Comparison of ENCODE assay signal across 26 cellular contexts in the genomic region with DNA sequence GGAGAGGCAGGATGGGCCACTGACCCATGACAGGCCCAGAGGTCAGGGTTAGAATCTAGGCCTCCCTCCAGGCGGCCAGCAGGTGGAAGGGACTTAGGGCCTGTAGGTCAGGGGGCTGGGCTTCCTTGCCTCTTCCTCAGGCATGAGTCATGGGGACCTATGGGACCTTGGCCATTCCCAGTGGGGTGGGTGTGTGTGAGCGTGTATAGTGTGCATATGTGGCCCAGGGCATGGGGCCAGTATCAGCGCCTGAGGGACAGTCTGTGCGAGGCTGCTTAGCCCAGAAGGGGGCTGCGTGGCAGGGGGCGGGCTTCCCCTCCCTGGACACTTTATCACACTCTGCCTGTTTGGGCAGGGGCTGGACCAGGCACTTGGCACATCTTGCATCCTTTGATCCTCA. TPM values are rescaled to one million over a fixed set of nuclear protein-coding genes. Genes with fewer than 3 reads are reported as not detected.
DNase-seq lines count a peak whose midpoint lies in the region; ATAC-seq, FAIRE-seq and TF ChIP-seq lines count a peak whose summit lies in the region.
"Had no signal": no experiment of that assay in that cellular context is flagged by ENCODE, and none has a peak within 500 bp of the region (broad histone marks: within the 10 kb centered on the region; RNA-seq: fewer than 3 reads in every experiment).

No MANE protein-coding gene starts in this region.

- DNase-seq in Daoy (ENCODE audit: low read depth) (peak; percentile 28), MG63 (peak; percentile 73), endothelial cell of umbilical vein (ENCODE audit: low read depth, low spot score) (peak; percentile 58), left lobe of liver (ENCODE audit: low spot score) (no peak), HuH-7 (ENCODE audit: low spot score) (no peak), NCI-H446 treated with DMSO at 0.1 percent for 48 hours (lab: John Stamatoyannopoulos, UW) (no peak)
- no peak for DNase-seq in activated CD4-positive, alpha-beta T cell treated with anti-CD3 and anti-CD28 coated beads for 4 hours
- DNase-seq: activated CD4-positive, alpha-beta T cell treated with anti-CD3 and anti-CD28 coated beads for 48 hours; activated naive CD4-positive, alpha-beta T cell treated with anti-CD3 and anti-CD28 coated beads, Interleukin-2, amount 10 ng/mL, durations not matched to agents 7 days and 5 days; activated T-cell treated with anti-CD3 and anti-CD28 coated beads, Interleukin-2, amount 50 U/mL, for 72 hours; effector memory CD4-positive, alpha-beta T cell; GF-D8; HCEC 1CT; Karpas-422; naive thymus-derived CD4-positive, alpha-beta T cell; NCI-H1105; NCI-H2081; NCI-H345; NCI-H82; ovary; SJCRH30 had no signal

- no peak overlapping the region for H3K9ac ChIP-seq in endothelial cell of umbilical vein (replicated peaks; ENCODE audit: extremely low read depth, insufficient read depth, low read length)

- FAIRE-seq in endothelial cell of umbilical vein (lab: Jason Lieb, UNC), result no peak
- FAIRE-seq: HTR-8/SVneo, urothelium cell line had no signal

- no peak for TF ChIP-seq POLR2A in endothelial cell of umbilical vein (IDR thresholded peaks at IDR 0.05; ENCODE audit: low read depth, low read length)

- no peaks in the 10 kb centered on the region for H3K9me3 ChIP-seq in MG63
- no peaks in the 10 kb centered on the region for H3K9me3 ChIP-seq in endothelial cell of umbilical vein (replicated peaks; ENCODE audit: control insufficient read depth, insufficient read depth, low read length)
- H3K9me3 ChIP-seq: ovary, SJCRH30 had no signal

- H2AFZ ChIP-seq in endothelial cell of umbilical vein (ENCODE audit: low read depth, low read length), result no peak overlapping the region

- intact Hi-C loops in endothelial cell of umbilical vein (cut with micrococcal nuclease), result loop anchor here (1.0 kb wide), 1 partner anchor 10 kb away; no protein-coding TSS in a partner anchor

- POLR2A ChIA-PET in endothelial cell of umbilical vein (lab: Charles Lee), result no interaction called here

- H3K4me3 ChIP-seq in MG63 (no peak overlapping the region), endothelial cell of umbilical vein (replicated peaks in 1 of 3; ENCODE audit: insufficient read depth in 1 of 3, low read depth in 1 of 3, low read length in 3 of 3) (no peak overlapping the region)
- H3K4me3 ChIP-seq: ovary, SJCRH30 had no signal

- no peak overlapping the region for H3K4me2 ChIP-seq in endothelial cell of umbilical vein (ENCODE audit: insufficient read depth, low read length)

- no peaks in the 10 kb centered on the region for H3K9me1 ChIP-seq in endothelial cell of umbilical vein (replicated peaks; ENCODE audit: control insufficient read depth, extremely low read depth, insufficient read depth, low read length)

- no peaks in the 10 kb centered on the region for H3K79me2 ChIP-seq in endothelial cell of umbilical vein (ENCODE audit: control insufficient read depth, insufficient read depth, low read length)

- H3K36me3 ChIP-seq in MG63 (peaks cover 67% of the 10 kb centered on the region), endothelial cell of umbilical vein (ENCODE audit: control insufficient read depth in 2 of 2, extremely low read depth in 1 of 2, insufficient read depth in 2 of 2, low read length in 2 of 2) (peaks cover 2 to 49% of the 10 kb centered on the region in 2 experiments)
- H3K36me3 ChIP-seq: ovary had no signal

- H3K27me3 ChIP-seq in MG63, result no peaks in the 10 kb centered on the region
- no peaks in the 10 kb centered on the region for H3K27me3 ChIP-seq in endothelial cell of umbilical vein (ENCODE audit: control insufficient read depth in 2 of 2, insufficient read depth in 2 of 2, low read length in 2 of 2)
- H3K27me3 ChIP-seq: ovary, SJCRH30 had no signal

- dilution Hi-C loops in endothelial cell of umbilical vein (cut with MboI; ENCODE audit: extremely low pct_ligation_motif_present, low sequenced_read_pairs), result no loop called here

- no TSS peak for BruUV-seq in endothelial cell of umbilical vein (replicated peaks; lab: Mats Ljungman, UMichigan)

- no peak overlapping the region for H3K27ac ChIP-seq in endothelial cell of umbilical vein (ENCODE audit: insufficient read depth, low read depth, low read length)
- H3K27ac ChIP-seq: ovary, SJCRH30 had no signal

- ATAC-seq in left lobe of liver, result peak; percentile 9
- ATAC-seq in HG02981 (IDR thresholded peaks at IDR 0.05; ENCODE audit: unreplicated experiment), result no peak
- ATAC-seq: activated T-cell treated with anti-CD3 and anti-CD28 coated beads, Interleukin-2, amount 50 U/mL, for 72 hours; esophagus mucosa; naive thymus-derived CD4-positive, alpha-beta T cell; sciatic nerve had no signal

- H3K4me1 ChIP-seq in endothelial cell of umbilical vein (ENCODE audit: control insufficient read depth, extremely low read depth, insufficient read depth, low read length), result peaks cover 7% of the 10 kb centered on the region
- H3K4me1 ChIP-seq: SJCRH30 had no signal

- H4K20me1 ChIP-seq in endothelial cell of umbilical vein (replicated peaks; ENCODE audit: control insufficient read depth, extremely low read depth, insufficient read depth, low read length), result no peaks in the 10 kb centered on the region

- CTCF ChIA-PET in endothelial cell of umbilical vein (lab: Charles Lee), result interaction anchor here (0.7 to 1.4 kb wide), 3 partner anchors 10 to 286 kb away, joined by 3 to 4 read pairs (median 3); no protein-coding TSS in a partner anchor

- no peak for TF ChIP-seq CTCF in endothelial cell of umbilical vein (IDR thresholded peaks at IDR 0.05; ENCODE audit: extremely low read depth in 1 of 2, insufficient read depth in 1 of 2, low read depth in 1 of 2, low read length in 2 of 2)

TF ChIP-seq in endothelial cell of umbilical vein, 7 proteins besides CTCF, POLR2A, EP300 and RAD21:
- TF ChIP-seq, protein P1, sequence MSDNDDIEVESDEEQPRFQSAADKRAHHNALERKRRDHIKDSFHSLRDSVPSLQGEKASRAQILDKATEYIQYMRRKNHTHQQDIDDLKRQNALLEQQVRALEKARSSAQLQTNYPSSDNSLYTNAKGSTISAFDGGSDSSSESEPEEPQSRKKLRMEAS (IDR thresholded peaks at IDR 0.05; ENCODE audit: insufficient read depth, insufficient read length), result no peak
- TF ChIP-seq MYC (IDR thresholded peaks at IDR 0.05; ENCODE audit: low read depth, low read length) (no peak), JUN (IDR thresholded peaks at IDR 0.05; ENCODE audit: borderline replicate concordance, insufficient read depth, insufficient read length, low read depth) (no peak), EZH2 (IDR thresholded peaks at IDR 0.05; ENCODE audit: borderline replicate concordance, low read depth, low read length, severe bottlenecking) (no peak), FOS (IDR thresholded peaks at IDR 0.05; ENCODE audit: borderline replicate concordance, insufficient read depth, low read length) (no peak), GATA2 (IDR thresholded peaks at IDR 0.05; ENCODE audit: insufficient read depth, insufficient read length, low read depth, low read length) (no peak), POLR2AphosphoS5 (IDR thresholded peaks at IDR 0.05; ENCODE audit: insufficient read depth, low read depth, low read length) (no peak)

RNA-seq across cellular contexts. Expression of a gene that starts 13.3 kb away (rescaled TPM):
- 33.3 and 43.3 TPM in 2 replicates for total RNA-seq in Daoy (2014; rRNA removed; shearing (Covaris generic))
- total RNA-seq in MG63 (2014; rRNA removed; shearing (Covaris generic); ENCODE audit: low replicate concordance), result 72.5 and 81.7 TPM in 2 replicates
- total RNA-seq in endothelial cell of umbilical vein, result 49.5 and 57.7 TPM in 2 replicates
- polyA plus RNA-seq in endothelial cell of umbilical vein, result 51.8 and 69.5 TPM in 2 replicates
- 33.4 and 40.6 TPM in 2 replicates for polyA plus RNA-seq in endothelial cell of umbilical vein (2011; cell fraction: cytosol; rRNA removed)
- polyA plus RNA-seq in endothelial cell of umbilical vein (2011; cell fraction: nucleus; rRNA removed), result 111 and 124 TPM in 2 replicates
- polyA plus RNA-seq in endothelial cell of umbilical vein (2012), result 18.6 and 18.8 TPM in 2 replicates
- polyA minus RNA-seq in endothelial cell of umbilical vein, result 33.7 and 40.8 TPM in 2 replicates
- polyA minus RNA-seq in endothelial cell of umbilical vein (2011; cell fraction: cytosol; rRNA and poly(A)+ RNA removed), result 33.6 TPM
- 20.7 and 30.1 TPM in 2 replicates for polyA minus RNA-seq in endothelial cell of umbilical vein (2011; cell fraction: nucleus; rRNA and poly(A)+ RNA removed)
- total RNA-seq in left lobe of liver, result 17.0 TPM
- polyA plus RNA-seq: naive thymus-derived CD4-positive, alpha-beta T cell had no signal

Comparison
In these comparisons a context has a peak if more than half of its experiments do, and no peak if none do; other contexts are left out.
1. DNase-seq: peak in Daoy (single experiment), MG63 (single experiment) and endothelial cell of umbilical vein (single experiment); none in left lobe of liver (single experiment), HuH-7 (single experiment), activated CD4-positive, alpha-beta T cell treated with anti-CD3 and anti-CD28 coated beads for 4 hours (0 of 2) and NCI-H446 treated with DMSO at 0.1 percent for 48 hours (single experiment).